In genomic region chr5:111158105-111158744, GRCh38 we compare ENCODE assay signal across 8 cellular contexts.
DNase-seq lines count a peak whose midpoint lies in the region; ATAC-seq, FAIRE-seq and TF ChIP-seq lines count a peak whose summit lies in the region.

No MANE protein-coding gene starts in this region.

- DNase-seq in GM12865 (ENCODE audit: low read depth) (peak; percentile 89), NCI-H2029 treated with DMSO at 0.1 percent for 48 hours (lab: John Stamatoyannopoulos, UW) (peak; percentile 17), T47D (ENCODE audit: low read depth in 1 of 2, low spot score in 1 of 2) (peak; percentile 11 to 83), kidney (no peak)
- peak; percentile 83 to 91 for DNase-seq in stimulated activated CD4-positive, alpha-beta T cell treated with anti-CD3 and anti-CD28 coated beads, Interleukin-2, amount 100 ng/mL, for 24 hours

- H3K4me1 ChIP-seq in kidney (ENCODE audit: control insufficient read depth in 1 of 2, insufficient read depth in 1 of 2, low read depth in 1 of 2, low read length in 2 of 2): no peaks in the 10 kb centered on the region

- TF ChIP-seq CTCF in GM12865 (IDR thresholded peaks at IDR 0.05; ENCODE audit: insufficient read depth, low read depth, low read length, missing control alignments): peak; percentile 100
- TF ChIP-seq CTCF in VCaP (conservative IDR thresholded peaks at IDR 0.05): peak; percentile 98
- TF ChIP-seq CTCF in kidney (IDR thresholded peaks at IDR 0.05; ENCODE audit: borderline replicate concordance, extremely low read depth, insufficient read depth): peak; percentile 99

- in situ Hi-C loops in T47D (cut with HindIII; ENCODE audit: low pct_unique_long_range_greater_than_20kb, low sequenced_read_pairs): no loop called here

- no peaks in the 10 kb centered on the region for H3K9me3 ChIP-seq in kidney (ENCODE audit: control insufficient read depth in 1 of 2, low read length in 2 of 2)

- H3K9ac ChIP-seq in kidney (ENCODE audit: low read length in 2 of 2): no peak overlapping the region

- no peak overlapping the region for H3K4me3 ChIP-seq in GM12865 (ENCODE audit: low read depth, low read length)
- no peak overlapping the region for H3K4me3 ChIP-seq in kidney (ENCODE audit: low read length in 2 of 2)

- no peaks in the 10 kb centered on the region for H3K36me3 ChIP-seq in kidney (ENCODE audit: control insufficient read depth in 1 of 2, insufficient read depth in 2 of 2, low read length in 2 of 2)

- ATAC-seq in HG02571 (IDR thresholded peaks at IDR 0.05; ENCODE audit: unreplicated experiment) (peak; percentile 78), HG03159 (IDR thresholded peaks at IDR 0.05; ENCODE audit: unreplicated experiment) (no peak)

- intact Hi-C loops in kidney (cut with DNase I): no loop called here

- H3K27ac ChIP-seq in VCaP (no peak overlapping the region), kidney (ENCODE audit: low read depth in 2 of 2, low read length in 2 of 2) (no peak overlapping the region)

- peak; percentile 94 for FAIRE-seq in kidney (lab: Jason Lieb, UNC)
